ENCODE assay signal across 16 cellular contexts in the genomic region with DNA sequence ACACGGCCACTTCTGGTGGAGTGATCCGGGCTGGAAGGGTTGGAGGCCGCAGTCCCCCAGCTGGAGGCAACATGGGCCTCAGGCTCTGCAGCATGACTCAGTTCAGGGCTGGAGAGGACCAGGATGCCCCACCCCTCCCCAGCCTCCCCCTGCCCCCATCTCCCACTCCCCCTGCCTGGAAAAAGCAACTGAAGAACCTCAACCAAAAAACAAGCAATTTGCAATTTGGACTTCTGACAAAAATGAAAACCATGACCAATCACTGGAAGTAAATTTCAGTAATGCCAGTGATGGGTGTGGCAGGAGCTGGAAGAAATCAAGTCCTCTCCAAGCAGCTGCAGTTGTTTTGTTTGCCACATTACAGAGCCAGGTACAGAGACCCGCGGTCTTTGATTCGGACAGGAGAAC. TPM values are rescaled to one million over a fixed set of nuclear protein-coding genes. Genes with fewer than 3 reads are reported as not detected.
DNase-seq lines count a peak whose midpoint lies in the region; ATAC-seq and TF ChIP-seq lines count a peak whose summit lies in the region.
"Had no signal": no experiment of that assay in that cellular context is flagged by ENCODE, and none has a peak within 500 bp of the region (broad histone marks: within the 10 kb centered on the region; RNA-seq: fewer than 3 reads in every experiment).

No MANE protein-coding gene starts in this region.

- H3K9me3 ChIP-seq in RWPE2 (ENCODE audit: severe bottlenecking): no peaks in the 10 kb centered on the region
- no peaks in the 10 kb centered on the region for H3K9me3 ChIP-seq in thyroid gland
- H3K9me3 ChIP-seq: prostate gland had no signal

- H3K27ac ChIP-seq in RWPE2 (ENCODE audit: poor library complexity, severe bottlenecking) (no peak overlapping the region), thyroid gland (peak overlapping the region; percentile 48 to 71 (median 58))
- H3K27ac ChIP-seq: C4-2B, prostate gland had no signal

- TF ChIP-seq CTCF in RWPE2 (IDR thresholded peaks at IDR 0.05; ENCODE audit: poor library complexity, severe bottlenecking) (no peak), fibroblast of villous mesenchyme (IDR thresholded peaks at IDR 0.05; ENCODE audit: insufficient read depth, low read depth, low read length) (no peak), thyroid gland (IDR thresholded peaks at IDR 0.05) (no peak)

- DNase-seq in GM03348 (ENCODE audit: low spot score) (peak; percentile 83), RWPE2 (ENCODE audit: low spot score) (no peak), fibroblast of villous mesenchyme (ENCODE audit: low read depth) (peak; percentile 57), thyroid gland (peak; percentile 56 to 58), NCI-H2029 (lab: John Stamatoyannopoulos, UW) (no peak)
- no peak for DNase-seq in stimulated activated CD4-positive, alpha-beta T cell treated with anti-CD3 and anti-CD28 coated beads, Interleukin-2, amount 100 ng/mL, for 24 hours
- DNase-seq: activated effector memory CD4-positive, alpha-beta T cell treated with anti-CD3 and anti-CD28 coated beads, Interleukin-2, amount 50 U/mL, for 16 hours; aorta; hypothalamus; left cardiac atrium; NCI-H2081; NCI-H69; stimulated activated naive CD8-positive, alpha-beta T cell treated with anti-CD3 and anti-CD28 coated beads, Interleukin-15, amount 100 ng/mL, for 72 hours had no signal

- ATAC-seq in RWPE2 (ENCODE audit: low read depth) (0 out of 3 replicates have a peak, but pooled peaks have one; percentile 33), GM18517 (IDR thresholded peaks at IDR 0.05; ENCODE audit: unreplicated experiment) (no peak)
- ATAC-seq: left cardiac atrium; stimulated activated naive CD8-positive, alpha-beta T cell treated with anti-CD3 and anti-CD28 coated beads, Interleukin-15, amount 100 ng/mL, for 72 hours had no signal

- no peaks in the 10 kb centered on the region for H3K4me1 ChIP-seq in RWPE2 (ENCODE audit: insufficient read depth, poor library complexity, severe bottlenecking)
- H3K4me1 ChIP-seq in thyroid gland: peaks cover 15 to 16% of the 10 kb centered on the region in 2 donors
- H3K4me1 ChIP-seq: prostate gland had no signal

- intact Hi-C loops in thyroid gland (cut with DNase I): no loop called here

- H3K27me3 ChIP-seq in RWPE2 (ENCODE audit: insufficient read depth, poor library complexity, severe bottlenecking) (no peaks in the 10 kb centered on the region), thyroid gland (no peaks in the 10 kb centered on the region)

- 32 to 38% methylated on average over 5 to 6 of the region's 6 CpGs for WGBS in thyroid gland, 2 donors

- H3K36me3 ChIP-seq in RWPE2 (ENCODE audit: low read depth): peaks cover 38% of the 10 kb centered on the region
- H3K36me3 ChIP-seq in thyroid gland: no peaks in the 10 kb centered on the region
- H3K36me3 ChIP-seq: prostate gland had no signal

- H3K4me3 ChIP-seq in RWPE2 (ENCODE audit: severe bottlenecking) (no peak overlapping the region), fibroblast of villous mesenchyme (ENCODE audit: low read depth, low read length) (no peak overlapping the region), thyroid gland (replicated peaks in 1 of 3) (no peak overlapping the region)
- H3K4me3 ChIP-seq: prostate gland had no signal

- no peak for TF ChIP-seq POLR2A in thyroid gland (IDR thresholded peaks at IDR 0.05)

RNA-seq across cellular contexts. Expression of gene MIF4GD, which starts 6.6 kb away (rescaled TPM):
- total RNA-seq in fibroblast of villous mesenchyme (6.0 and 6.4 TPM in 2 replicates), thyroid gland (10 to 100 TPM; 17.7 to 31.1 (median 23.0) TPM)

RNA-seq across cellular contexts. Expression of gene SLC25A19, which starts 11.6 kb away (rescaled TPM):
- total RNA-seq in fibroblast of villous mesenchyme: 5.5 and 7.8 TPM in 2 replicates
- total RNA-seq in thyroid gland: 10 to 100 TPM in 3 of 4 donors, 1 to 10 TPM in 1; 2.1 to 14.3 (median 12.7) TPM

RNA-seq across cellular contexts. Expression of gene MRPS7, which starts 16.0 kb away (rescaled TPM):
- total RNA-seq in fibroblast of villous mesenchyme: 57.0 and 70.8 TPM in 2 replicates
- total RNA-seq in thyroid gland: 10 to 100 TPM; 29.9 to 59.4 (median 41.0) TPM

RNA-seq across cellular contexts. Expression of gene GGA3, which starts 16.3 kb away (rescaled TPM):
- total RNA-seq in fibroblast of villous mesenchyme (13.2 and 14.2 TPM in 2 replicates), thyroid gland (10 to 100 TPM; 22.5 to 38.4 (median 24.1) TPM)

Comparison
In these comparisons a context has a peak if more than half of its experiments do, and no peak if none do; other contexts are left out.
1. DNase-seq: peak in GM03348 (single experiment), fibroblast of villous mesenchyme (single experiment) and thyroid gland (2 of 2); none in RWPE2 (single experiment), stimulated activated CD4-positive, alpha-beta T cell treated with anti-CD3 and anti-CD28 coated beads, Interleukin-2, amount 100 ng/mL, for 24 hours (0 of 2) and NCI-H2029 (single experiment).